26 cellular contexts compared by ENCODE assay signal in the genomic region with DNA sequence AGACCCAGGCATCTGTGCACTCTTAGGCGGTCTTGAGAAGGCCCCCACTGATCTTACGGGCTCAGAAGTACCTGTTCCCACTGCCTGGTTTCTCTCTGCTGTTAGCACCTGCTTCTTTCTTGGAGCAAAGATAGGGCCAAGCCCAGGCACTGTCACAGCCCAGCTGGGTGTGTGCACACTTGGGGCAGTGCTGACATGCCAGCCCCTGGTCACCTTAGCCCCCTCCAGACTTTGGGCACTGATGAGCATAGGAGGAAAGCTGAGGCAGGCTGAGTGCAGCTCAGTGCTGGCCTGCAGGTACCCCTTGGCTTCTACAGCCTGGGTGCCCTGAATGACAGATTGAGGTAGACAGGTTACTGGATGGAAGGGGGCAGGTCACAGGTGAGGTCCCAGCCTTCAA.
"Had no signal": no experiment of that assay in that cellular context is flagged by ENCODE, and none has a peak within 500 bp of the region (broad histone marks: within the 10 kb centered on the region; RNA-seq: fewer than 3 reads in every experiment).

No MANE protein-coding gene starts in this region.

- H3K27me3 Mint-ChIP-seq: naive B cell; natural killer cell treated with Interleukin-12 subunit alpha and Interleukin-12 subunit beta and Interleukin-15 and Interleukin-18, amount 100 ng/mL, for 72 hours; type B pancreatic cell had no signal

- H3K27ac Mint-ChIP-seq: endodermal cell; mesothelial cell of epicardium; natural killer cell treated with Interleukin-12 subunit alpha and Interleukin-12 subunit beta and Interleukin-15 and Interleukin-18, amount 100 ng/mL, for 72 hours; type B pancreatic cell had no signal

- DNase-seq: effector CD8-positive, alpha-beta T cell; endodermal cell; foreskin fibroblast; glutamatergic neuron; heart right ventricle; hippocampal formation; left cardiac atrium; left lung; mesenchymal stem cell; mucosa of descending colon; naive B cell; psoas muscle; right cardiac atrium; spleen; stimulated activated CD4-positive, alpha-beta T cell treated with anti-CD3 and anti-CD28 coated beads, Interleukin-4, amount 100 ng/mL, for 4 hours; stimulated activated naive CD4-positive, alpha-beta T cell; substantia nigra; testis; tibial artery had no signal

- H3K9me3 Mint-ChIP-seq: natural killer cell treated with Interleukin-12 subunit alpha and Interleukin-12 subunit beta and Interleukin-15 and Interleukin-18, amount 100 ng/mL, for 72 hours; neural crest cell; type B pancreatic cell had no signal

- H3K4me1 ChIP-seq: heart right ventricle, left lung, psoas muscle, spleen, testis, tibial artery had no signal

- H3K4me1 Mint-ChIP-seq: naive B cell, neural crest cell had no signal

- H3K36me3 Mint-ChIP-seq: type B pancreatic cell had no signal

- ATAC-seq: esophagus mucosa, heart right ventricle, left cardiac atrium, left lung, mucosa of descending colon, psoas muscle, right cardiac atrium had no signal

- H3K27ac ChIP-seq: epithelial cell of prostate, heart right ventricle, left lung, psoas muscle, skin epidermis, spleen, testis, tibial artery had no signal

- H3K4me3 Mint-ChIP-seq: endodermal cell; mesothelial cell of epicardium; naive B cell; natural killer cell treated with Interleukin-12 subunit alpha and Interleukin-12 subunit beta and Interleukin-15 and Interleukin-18, amount 100 ng/mL, for 72 hours; neural crest cell; type B pancreatic cell had no signal

- H3K9me3 ChIP-seq: mucosa of descending colon, testis, tibial artery had no signal

- H3K4me3 ChIP-seq: heart right ventricle, left lung, mucosa of descending colon, psoas muscle, skin epidermis, spleen, testis, tibial artery had no signal

- H3K27me3 ChIP-seq: heart right ventricle, left lung, spleen, testis, tibial artery had no signal

- H3K36me3 ChIP-seq: heart right ventricle, left lung, spleen, tibial artery had no signal
